17 cellular contexts compared by ENCODE assay signal in genomic region chr4:101669138-101669831, GRCh38.
DNase-seq lines count a peak whose midpoint lies in the region; ATAC-seq and TF ChIP-seq lines count a peak whose summit lies in the region.
"Had no signal": no experiment of that assay in that cellular context is flagged by ENCODE, and none has a peak within 500 bp of the region (broad histone marks: within the 10 kb centered on the region; RNA-seq: fewer than 3 reads in every experiment).

No MANE protein-coding gene starts in this region.

- intact Hi-C loops in tibial artery (cut with DNase I; ENCODE audit: low total_unique reads) (no loop called here), testis (cut with DNase I; ENCODE audit: low total_unique reads) (no loop called here)

- 76 to 83% methylated on average over 3 of the region's 3 CpGs for WGBS in testis, 2 donors

- H3K27ac ChIP-seq in tibial artery: peak overlapping the region; percentile 58 to 62
- H3K27ac ChIP-seq in testis: peak overlapping the region in 1 of 2 donors; percentile 51
- H3K27ac ChIP-seq: Peyer's patch had no signal

- no peak for ATAC-seq in HG02885 (IDR thresholded peaks at IDR 0.05; ENCODE audit: poor library complexity, unreplicated experiment)
- ATAC-seq: HepG2, SK-N-SH treated with all-trans-retinoic acid at 6 μM for 48 hours had no signal

- TF ChIP-seq POLR2A in testis (IDR thresholded peaks at IDR 0.05): no peak

- peak; percentile 2 for DNase-seq in HCEC 1CT
- peak; percentile 9 for DNase-seq in MG63
- peak; percentile 43 for DNase-seq in fibroblast of mammary gland (ENCODE audit: low read depth)
- DNase-seq in tibial artery: peak in 1 of 2 donors; percentile 33
- no peak for DNase-seq in NCI-H526 (lab: John Stamatoyannopoulos, UW)
- DNase-seq in testis: no peak
- DNase-seq: CD4-positive, CD25-positive, alpha-beta regulatory T cell; KG1; NCI-H1092; NCI-H146; NCI-H2081 treated with DMSO at 0.1 percent for 48 hours; NCI-H510A treated with DMSO at 0.1 percent for 48 hours; Peyer's patch; SHP77 treated with DMSO at 0.1 percent for 48 hours had no signal

- H3K36me3 ChIP-seq in MG63 (no peaks in the 10 kb centered on the region), tibial artery (no peaks in the 10 kb centered on the region), testis (ENCODE audit: low read depth, missing control alignments) (no peaks in the 10 kb centered on the region)
- H3K36me3 ChIP-seq: Peyer's patch had no signal

- no peak for TF ChIP-seq CTCF in fibroblast of mammary gland (conservative IDR thresholded peaks at IDR 0.05; ENCODE audit: control insufficient read depth, insufficient read depth, low read depth, low read length)
- no peak for TF ChIP-seq CTCF in tibial artery (IDR thresholded peaks at IDR 0.05)
- no peak for TF ChIP-seq CTCF in testis (IDR thresholded peaks at IDR 0.05)

- H3K9me3 ChIP-seq in MG63 (no peaks in the 10 kb centered on the region), tibial artery (no peaks in the 10 kb centered on the region), testis (no peaks in the 10 kb centered on the region)
- H3K9me3 ChIP-seq: Peyer's patch had no signal

- no peaks in the 10 kb centered on the region for H3K27me3 ChIP-seq in MG63
- no peaks in the 10 kb centered on the region for H3K27me3 ChIP-seq in tibial artery
- no peaks in the 10 kb centered on the region for H3K27me3 ChIP-seq in testis
- H3K27me3 ChIP-seq: Peyer's patch had no signal

- H3K4me1 ChIP-seq in tibial artery: peaks cover 0 to 24% (median 4%) of the 10 kb centered on the region in 4 donors
- no peaks in the 10 kb centered on the region for H3K4me1 ChIP-seq in testis
- H3K4me1 ChIP-seq: Peyer's patch had no signal

- H3K4me3 ChIP-seq in MG63 (no peak overlapping the region), fibroblast of mammary gland (ENCODE audit: control insufficient read depth, low read depth, low read length) (no peak overlapping the region), tibial artery (no peak overlapping the region), testis (no peak overlapping the region)
- H3K4me3 ChIP-seq: Peyer's patch had no signal

Comparison
In these comparisons a context has a peak if more than half of its experiments do, and no peak if none do; other contexts are left out.
1. DNase-seq: peak in HCEC 1CT (single experiment), MG63 (single experiment) and fibroblast of mammary gland (single experiment); none in NCI-H526 (0 of 2) and testis (single experiment).